In the genomic region with DNA sequence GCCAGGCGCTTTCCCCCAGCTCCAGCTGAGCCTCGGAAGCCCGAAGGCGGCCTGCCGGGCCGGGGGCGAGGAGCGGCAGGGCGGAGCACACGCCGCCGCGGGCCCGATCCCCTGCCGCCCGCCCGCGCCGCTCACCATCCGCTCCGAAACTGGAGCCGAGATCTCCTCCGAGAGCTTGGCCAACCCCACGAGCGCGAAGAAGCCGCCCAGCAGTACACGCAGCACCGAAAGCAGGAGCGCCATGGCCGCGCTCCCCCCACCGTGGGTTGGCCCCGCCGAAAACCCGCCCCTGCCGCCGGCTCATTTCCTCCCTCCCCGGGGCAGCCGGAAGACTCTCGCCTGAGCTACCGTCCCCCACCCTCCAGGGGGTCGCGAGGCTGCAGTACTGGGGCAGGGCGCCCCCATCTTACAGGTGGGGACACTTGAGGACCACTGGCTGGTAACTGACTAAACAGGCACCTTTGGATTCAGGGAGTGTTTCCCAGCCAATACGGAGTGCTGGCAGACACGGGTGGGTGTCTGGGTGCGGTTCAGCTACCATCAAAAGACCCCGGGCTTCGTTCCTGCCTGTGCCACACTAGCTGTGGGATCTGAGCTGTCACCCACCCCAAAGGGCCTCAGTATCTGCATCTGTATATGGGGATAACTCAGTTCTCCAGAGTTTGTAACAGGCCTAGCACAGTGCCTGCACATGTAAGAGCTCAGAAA, we compare ENCODE assay signal across 8 cellular contexts. TPM values are rescaled to one million over a fixed set of nuclear protein-coding genes. Genes with fewer than 3 reads are reported as not detected.
DNase-seq lines count a peak whose midpoint lies in the region; FAIRE-seq and TF ChIP-seq lines count a peak whose summit lies in the region.

A gene (minus strand): TSS at position 285 of the 708 bp plus-strand sequence. CDS start 42 bp downstream, at position 243.

- in situ Hi-C loops in T47D (cut with HindIII; ENCODE audit: low pct_unique_long_range_greater_than_20kb, low sequenced_read_pairs) = no loop called here

- H3K27ac ChIP-seq in VCaP = peak within 1 kb of the TSS; percentile 86
- peak within 1 kb of the TSS; percentile 60 to 91 for H3K27ac ChIP-seq in small intestine (ENCODE audit: low read depth in 1 of 2, low read length in 1 of 2)

- peak within 1 kb of the TSS; percentile 71 to 94 for H3K4me3 ChIP-seq in small intestine (ENCODE audit: low read depth in 1 of 2, low read length in 2 of 2)

- TF ChIP-seq CTCF in GM10266 (IDR thresholded peaks at IDR 0.05; ENCODE audit: control insufficient read depth, insufficient read depth, low read depth, missing control alignments) = no peak
- TF ChIP-seq CTCF in VCaP (conservative IDR thresholded peaks at IDR 0.05) = 0 out of 2 replicates have a peak, but pooled peaks have one; percentile 13

- H3K9me3 ChIP-seq in small intestine (ENCODE audit: control insufficient read depth, low read depth) = no peaks in the 10 kb centered on the region

- H3K27me3 ChIP-seq in small intestine (ENCODE audit: control insufficient read depth in 2 of 2, insufficient read depth in 2 of 2, low read length in 2 of 2) = no peaks in the 10 kb centered on the region

- WGBS in small intestine, 3 donors = 1% methylated on average over 44 to 50 of the region's 50 CpGs

- peak; percentile 86 for DNase-seq in GM10266 (ENCODE audit: extremely low spot score)
- DNase-seq in H4 (ENCODE audit: low spot score) = no peak
- DNase-seq in M059J (ENCODE audit: low read depth) = peak; percentile 52
- peak; percentile 42 to 53 for DNase-seq in T47D (ENCODE audit: low read depth in 1 of 2, low spot score in 1 of 2)
- DNase-seq in iPS-NIHi11 (ENCODE audit: low spot score) = peak; percentile 83
- peak; percentile 50 for DNase-seq in small intestine
- DNase-seq in NCI-H2107 (lab: John Stamatoyannopoulos, UW) = no peak

- H3K36me3 ChIP-seq in small intestine (ENCODE audit: control insufficient read depth in 2 of 2, insufficient read depth in 2 of 2, low read length in 2 of 2) = peaks cover 0 to 1% of the 10 kb centered on the region in 2 donors

- FAIRE-seq in small intestine (lab: Jason Lieb, UNC) = no peak

- H3K4me1 ChIP-seq in small intestine (ENCODE audit: control insufficient read depth in 2 of 2, insufficient read depth in 1 of 2, low read depth in 1 of 2, low read length in 1 of 2) = peaks cover 4 to 13% of the 10 kb centered on the region in 2 donors

RNA-seq across cellular contexts. Expression of the gene that starts here (rescaled TPM):
- 26.0 and 28.7 TPM in 2 replicates for total RNA-seq in H4 (2014; rRNA removed; shearing (Covaris generic))
- 42.5 and 51.6 TPM in 2 replicates for total RNA-seq in M059J (2014; rRNA removed; shearing (Covaris generic))
- polyA plus RNA-seq in small intestine = 10 to 100 TPM in 2 of 3 donors, 1 to 10 TPM in 1; 5.6 to 41.4 (median 14.6) TPM

Comparison
In these comparisons a context has a peak if more than half of its experiments do, and no peak if none do; other contexts are left out.
1. DNase-seq: peak in GM10266 (single experiment), M059J (single experiment), T47D (2 of 2), iPS-NIHi11 (single experiment) and small intestine (single experiment); none in H4 (single experiment) and NCI-H2107 (single experiment).